ENCODE assay signal across 16 cellular contexts in the genomic region with DNA sequence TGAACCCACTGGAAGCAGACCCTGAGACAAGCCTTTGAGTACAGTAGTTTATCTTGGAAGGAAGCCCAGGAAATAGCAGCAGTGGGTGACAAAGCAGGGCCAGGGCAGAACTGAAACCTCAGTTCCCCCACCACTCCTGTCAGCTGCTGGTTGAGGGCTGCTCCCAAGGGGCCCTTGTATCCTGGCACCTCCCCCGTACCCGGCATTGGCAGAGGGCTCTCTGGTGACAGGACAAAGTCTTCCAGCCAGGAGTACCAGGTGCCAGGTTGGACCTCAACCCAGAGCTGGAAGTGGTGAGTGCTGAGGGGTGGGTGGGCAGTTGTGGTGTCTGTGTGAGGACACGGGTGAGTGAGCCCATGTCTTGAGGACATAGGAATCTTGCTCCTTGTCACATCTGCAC.
A peak's percentile ranks its signal among the peaks of the same experiment; 100 is the strongest.
DNase-seq lines count a peak whose midpoint lies in the region.
"Had no signal": no experiment of that assay in that cellular context is flagged by ENCODE, and none has a peak within 500 bp of the region (broad histone marks: within the 10 kb centered on the region; RNA-seq: fewer than 3 reads in every experiment).

No MANE protein-coding gene starts in this region.

- DNase-seq in NCI-H1092 (lab: John Stamatoyannopoulos, UW) = peak; percentile 69
- DNase-seq in NCI-H69 (lab: John Stamatoyannopoulos, UW) = peak; percentile 60
- DNase-seq in mesenteric fat pad (ENCODE audit: low spot score) = peak; percentile 53
- DNase-seq in SHP77 (lab: John Stamatoyannopoulos, UW) = no peak
- DNase-seq in mesenchymal stem cell = no peak
- DNase-seq in NCI-H187 (lab: John Stamatoyannopoulos, UW) = no peak
- no peak for DNase-seq in islet precursor cell
- DNase-seq: DMS 273 treated with DMSO at 0.1 percent for 48 hours, H7, KG1, NCI-H1048, NCI-H1694 treated with DMSO at 0.1 percent for 48 hours, NCI-H2227 treated with DMSO at 0.1 percent for 48 hours had no signal

- H3K9ac ChIP-seq in BLaER1 treated with 17β-estradiol and CSF1 and Interleukin-3, amounts not matched to agents 10 nM and 100 nM = peak overlapping the region in 5 of 11 experiments; percentile 10 to 50 (median 34); a peak in 6 of 22 replicates
- H3K9ac ChIP-seq in mesenchymal stem cell (ENCODE audit: low read length) = no peak overlapping the region

- H2BK120ac ChIP-seq in mesenchymal stem cell (ENCODE audit: low read depth, low read length) = no peak overlapping the region

- no peak overlapping the region for H3K14ac ChIP-seq in mesenchymal stem cell (ENCODE audit: low read length in 2 of 2)

- no peak overlapping the region for H2AK5ac ChIP-seq in mesenchymal stem cell (ENCODE audit: low read length, severe bottlenecking)

- no peak overlapping the region for H3K4ac ChIP-seq in mesenchymal stem cell (ENCODE audit: low read depth in 1 of 2, low read length in 2 of 2)

- H3K4me3 ChIP-seq in BLaER1 treated with 17β-estradiol and CSF1 and Interleukin-3, amounts not matched to agents 10 nM and 100 nM = peak overlapping the region in 2 of 10 experiments; percentile 17 to 22; a peak in 2 of 20 replicates
- no peak overlapping the region for H3K4me3 ChIP-seq in mesenchymal stem cell (ENCODE audit: insufficient read depth in 1 of 2, low read depth in 1 of 2, low read length in 2 of 2)
- H3K4me3 ChIP-seq: SK-N-MC had no signal

- H3K23ac ChIP-seq in mesenchymal stem cell (ENCODE audit: low read length in 2 of 2) = no peak overlapping the region

- no peak overlapping the region for H2AFZ ChIP-seq in mesenchymal stem cell (ENCODE audit: low read depth, low read length)

- no peaks in the 10 kb centered on the region for H3K79me1 ChIP-seq in mesenchymal stem cell (replicated peaks; ENCODE audit: low read length, poor library complexity, severe bottlenecking)

- H4K91ac ChIP-seq in mesenchymal stem cell (ENCODE audit: low read length) = no peak overlapping the region

- no peak overlapping the region for H2BK12ac ChIP-seq in mesenchymal stem cell (ENCODE audit: low read length in 2 of 2)

- H3K9me3 ChIP-seq in BLaER1 treated with 17β-estradiol and CSF1 and Interleukin-3, amounts not matched to agents 10 nM and 100 nM (replicated peaks in 1 of 11) = peaks cover 36 to 62% (median 54%) of the 10 kb centered on the region in 11 experiments
- H3K9me3 ChIP-seq in mesenchymal stem cell (ENCODE audit: control insufficient read depth, low read length) = peaks cover 6% of the 10 kb centered on the region

- H3K4me1 ChIP-seq in BLaER1 treated with 17β-estradiol and CSF1 and Interleukin-3, amounts not matched to agents 10 nM and 100 nM = peaks cover 9 to 30% (median 27%) of the 10 kb centered on the region in 10 experiments
- no peaks in the 10 kb centered on the region for H3K4me1 ChIP-seq in mesenchymal stem cell (ENCODE audit: control insufficient read depth, insufficient read depth, low read depth, low read length)

- H3K4me2 ChIP-seq in BLaER1 treated with 17β-estradiol and CSF1 and Interleukin-3, amounts not matched to agents 10 nM and 100 nM = peak overlapping the region; percentile 36 to 84 (median 75)
- H3K4me2 ChIP-seq in mesenchymal stem cell (ENCODE audit: low read length, poor library complexity, severe bottlenecking) = no peak overlapping the region

- peak overlapping the region in 8 of 11 experiments; percentile 31 to 75 (median 49); a peak in 13 of 22 replicates for H3K27ac ChIP-seq in BLaER1 treated with 17β-estradiol and CSF1 and Interleukin-3, amounts not matched to agents 10 nM and 100 nM
- H3K27ac ChIP-seq in mesenchymal stem cell (ENCODE audit: low read length, poor library complexity, severe bottlenecking) = no peak overlapping the region
- H3K27ac ChIP-seq: C4-2B, SK-N-MC had no signal

- 100% methylated on average over 2 of the region's 3 CpGs for WGBS in mesenchymal stem cell

- H4K8ac ChIP-seq in mesenchymal stem cell (ENCODE audit: low read length) = no peak overlapping the region

- H4K20me1 ChIP-seq in BLaER1 treated with 17β-estradiol and CSF1 and Interleukin-3, amounts not matched to agents 10 nM and 100 nM = no peaks in the 10 kb centered on the region

- H3K18ac ChIP-seq in mesenchymal stem cell (ENCODE audit: low read depth in 1 of 2, low read length in 2 of 2) = no peak overlapping the region

- no peaks in the 10 kb centered on the region for H3K36me3 ChIP-seq in BLaER1 treated with 17β-estradiol and CSF1 and Interleukin-3, amounts not matched to agents 10 nM and 100 nM
- H3K36me3 ChIP-seq in mesenchymal stem cell (ENCODE audit: control insufficient read depth in 1 of 2, insufficient read depth in 2 of 2, low read depth in 1 of 2, low read length in 2 of 2) = no peaks in the 10 kb centered on the region

- H2BK5ac ChIP-seq in mesenchymal stem cell (ENCODE audit: low read depth, low read length, poor library complexity, severe bottlenecking) = no peak overlapping the region

- no peaks in the 10 kb centered on the region for H3K27me3 ChIP-seq in BLaER1 treated with 17β-estradiol and CSF1 and Interleukin-3, amounts not matched to agents 10 nM and 100 nM
- H3K27me3 ChIP-seq in mesenchymal stem cell (ENCODE audit: control insufficient read depth in 1 of 2, insufficient read depth in 1 of 2, low read length in 2 of 2) = no peaks in the 10 kb centered on the region

- H2BK15ac ChIP-seq in mesenchymal stem cell (ENCODE audit: low read depth, poor library complexity, severe bottlenecking) = no peak overlapping the region

Comparison
In these comparisons a context has a peak if more than half of its experiments do, and no peak if none do; other contexts are left out.
1. DNase-seq: peak in NCI-H1092 (single experiment), NCI-H69 (single experiment) and mesenteric fat pad (single experiment); none in SHP77 (0 of 2), mesenchymal stem cell (single experiment), NCI-H187 (0 of 2) and islet precursor cell (single experiment).